ENCODE assay signal across 1 cellular context in genomic region chr6:109202409-109203264, GRCh38.
TF ChIP-seq lines count a peak whose summit lies in the region.

No MANE protein-coding gene starts in this region.

TF ChIP-seq in GM23338, 12 proteins besides CTCF, POLR2A, EP300 and RAD21 (continued from another document):
- TF ChIP-seq, protein P1, sequence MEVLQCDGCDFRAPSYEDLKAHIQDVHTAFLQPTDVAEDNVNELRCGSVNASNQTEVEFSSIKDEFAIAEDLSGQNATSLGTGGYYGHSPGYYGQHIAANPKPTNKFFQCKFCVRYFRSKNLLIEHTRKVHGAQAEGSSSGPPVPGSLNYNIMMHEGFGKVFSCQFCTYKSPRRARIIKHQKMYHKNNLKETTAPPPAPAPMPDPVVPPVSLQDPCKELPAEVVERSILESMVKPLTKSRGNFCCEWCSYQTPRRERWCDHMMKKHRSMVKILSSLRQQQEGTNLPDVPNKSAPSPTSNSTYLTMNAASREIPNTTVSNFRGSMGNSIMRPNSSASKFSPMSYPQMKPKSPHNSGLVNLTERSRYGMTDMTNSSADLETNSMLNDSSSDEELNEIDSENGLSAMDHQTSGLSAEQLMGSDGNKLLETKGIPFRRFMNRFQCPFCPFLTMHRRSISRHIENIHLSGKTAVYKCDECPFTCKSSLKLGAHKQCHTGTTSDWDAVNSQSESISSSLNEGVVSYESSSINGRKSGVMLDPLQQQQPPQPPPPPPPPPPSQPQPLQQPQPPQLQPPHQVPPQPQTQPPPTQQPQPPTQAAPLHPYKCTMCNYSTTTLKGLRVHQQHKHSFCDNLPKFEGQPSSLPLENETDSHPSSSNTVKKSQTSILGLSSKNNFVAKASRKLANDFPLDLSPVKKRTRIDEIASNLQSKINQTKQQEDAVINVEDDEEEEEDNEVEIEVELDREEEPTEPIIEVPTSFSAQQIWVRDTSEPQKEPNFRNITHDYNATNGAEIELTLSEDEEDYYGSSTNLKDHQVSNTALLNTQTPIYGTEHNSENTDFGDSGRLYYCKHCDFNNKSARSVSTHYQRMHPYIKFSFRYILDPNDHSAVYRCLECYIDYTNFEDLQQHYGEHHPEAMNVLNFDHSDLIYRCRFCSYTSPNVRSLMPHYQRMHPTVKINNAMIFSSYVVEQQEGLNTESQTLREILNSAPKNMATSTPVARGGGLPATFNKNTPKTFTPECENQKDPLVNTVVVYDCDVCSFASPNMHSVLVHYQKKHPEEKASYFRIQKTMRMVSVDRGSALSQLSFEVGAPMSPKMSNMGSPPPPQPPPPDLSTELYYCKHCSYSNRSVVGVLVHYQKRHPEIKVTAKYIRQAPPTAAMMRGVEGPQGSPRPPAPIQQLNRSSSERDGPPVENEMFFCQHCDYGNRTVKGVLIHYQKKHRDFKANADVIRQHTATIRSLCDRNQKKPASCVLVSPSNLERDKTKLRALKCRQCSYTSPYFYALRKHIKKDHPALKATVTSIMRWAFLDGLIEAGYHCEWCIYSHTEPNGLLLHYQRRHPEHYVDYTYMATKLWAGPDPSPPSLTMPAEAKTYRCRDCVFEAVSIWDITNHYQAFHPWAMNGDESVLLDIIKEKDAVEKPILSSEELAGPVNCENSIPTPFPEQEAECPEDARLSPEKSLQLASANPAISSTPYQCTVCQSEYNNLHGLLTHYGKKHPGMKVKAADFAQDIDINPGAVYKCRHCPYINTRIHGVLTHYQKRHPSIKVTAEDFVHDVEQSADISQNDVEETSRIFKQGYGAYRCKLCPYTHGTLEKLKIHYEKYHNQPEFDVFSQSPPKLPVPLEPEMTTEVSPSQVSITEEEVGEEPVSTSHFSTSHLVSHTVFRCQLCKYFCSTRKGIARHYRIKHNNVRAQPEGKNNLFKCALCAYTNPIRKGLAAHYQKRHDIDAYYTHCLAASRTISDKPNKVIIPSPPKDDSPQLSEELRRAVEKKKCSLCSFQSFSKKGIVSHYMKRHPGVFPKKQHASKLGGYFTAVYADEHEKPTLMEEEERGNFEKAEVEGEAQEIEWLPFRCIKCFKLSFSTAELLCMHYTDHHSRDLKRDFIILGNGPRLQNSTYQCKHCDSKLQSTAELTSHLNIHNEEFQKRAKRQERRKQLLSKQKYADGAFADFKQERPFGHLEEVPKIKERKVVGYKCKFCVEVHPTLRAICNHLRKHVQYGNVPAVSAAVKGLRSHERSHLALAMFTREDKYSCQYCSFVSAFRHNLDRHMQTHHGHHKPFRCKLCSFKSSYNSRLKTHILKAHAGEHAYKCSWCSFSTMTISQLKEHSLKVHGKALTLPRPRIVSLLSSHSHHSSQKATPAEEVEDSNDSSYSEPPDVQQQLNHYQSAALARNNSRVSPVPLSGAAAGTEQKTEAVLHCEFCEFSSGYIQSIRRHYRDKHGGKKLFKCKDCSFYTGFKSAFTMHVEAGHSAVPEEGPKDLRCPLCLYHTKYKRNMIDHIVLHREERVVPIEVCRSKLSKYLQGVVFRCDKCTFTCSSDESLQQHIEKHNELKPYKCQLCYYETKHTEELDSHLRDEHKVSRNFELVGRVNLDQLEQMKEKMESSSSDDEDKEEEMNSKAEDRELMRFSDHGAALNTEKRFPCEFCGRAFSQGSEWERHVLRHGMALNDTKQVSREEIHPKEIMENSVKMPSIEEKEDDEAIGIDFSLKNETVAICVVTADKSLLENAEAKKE (CRISPR knock-in tag; IDR thresholded peaks at IDR 0.05), result no peak
- TF ChIP-seq POLR2AphosphoS5 (IDR thresholded peaks at IDR 0.05; ENCODE audit: low read depth) (no peak), JUNB (IDR thresholded peaks at IDR 0.05; ENCODE audit: unreplicated experiment) (no peak), CREB1 (CRISPR knock-in tag; IDR thresholded peaks at IDR 0.05; ENCODE audit: low read depth) (no peak), NANOG (IDR thresholded peaks at IDR 0.05; ENCODE audit: borderline replicate concordance) (no peak), ZNF331 (CRISPR knock-in tag; IDR thresholded peaks at IDR 0.05; ENCODE audit: low read depth) (no peak), EZH2 (IDR thresholded peaks at IDR 0.05; ENCODE audit: low read depth, unreplicated experiment) (no peak), EZH2phosphoT487 (IDR thresholded peaks at IDR 0.05; ENCODE audit: unreplicated experiment) (no peak), STAT1 (IDR thresholded peaks at IDR 0.05; ENCODE audit: unreplicated experiment) (no peak)
- TF ChIP-seq, protein P2, sequence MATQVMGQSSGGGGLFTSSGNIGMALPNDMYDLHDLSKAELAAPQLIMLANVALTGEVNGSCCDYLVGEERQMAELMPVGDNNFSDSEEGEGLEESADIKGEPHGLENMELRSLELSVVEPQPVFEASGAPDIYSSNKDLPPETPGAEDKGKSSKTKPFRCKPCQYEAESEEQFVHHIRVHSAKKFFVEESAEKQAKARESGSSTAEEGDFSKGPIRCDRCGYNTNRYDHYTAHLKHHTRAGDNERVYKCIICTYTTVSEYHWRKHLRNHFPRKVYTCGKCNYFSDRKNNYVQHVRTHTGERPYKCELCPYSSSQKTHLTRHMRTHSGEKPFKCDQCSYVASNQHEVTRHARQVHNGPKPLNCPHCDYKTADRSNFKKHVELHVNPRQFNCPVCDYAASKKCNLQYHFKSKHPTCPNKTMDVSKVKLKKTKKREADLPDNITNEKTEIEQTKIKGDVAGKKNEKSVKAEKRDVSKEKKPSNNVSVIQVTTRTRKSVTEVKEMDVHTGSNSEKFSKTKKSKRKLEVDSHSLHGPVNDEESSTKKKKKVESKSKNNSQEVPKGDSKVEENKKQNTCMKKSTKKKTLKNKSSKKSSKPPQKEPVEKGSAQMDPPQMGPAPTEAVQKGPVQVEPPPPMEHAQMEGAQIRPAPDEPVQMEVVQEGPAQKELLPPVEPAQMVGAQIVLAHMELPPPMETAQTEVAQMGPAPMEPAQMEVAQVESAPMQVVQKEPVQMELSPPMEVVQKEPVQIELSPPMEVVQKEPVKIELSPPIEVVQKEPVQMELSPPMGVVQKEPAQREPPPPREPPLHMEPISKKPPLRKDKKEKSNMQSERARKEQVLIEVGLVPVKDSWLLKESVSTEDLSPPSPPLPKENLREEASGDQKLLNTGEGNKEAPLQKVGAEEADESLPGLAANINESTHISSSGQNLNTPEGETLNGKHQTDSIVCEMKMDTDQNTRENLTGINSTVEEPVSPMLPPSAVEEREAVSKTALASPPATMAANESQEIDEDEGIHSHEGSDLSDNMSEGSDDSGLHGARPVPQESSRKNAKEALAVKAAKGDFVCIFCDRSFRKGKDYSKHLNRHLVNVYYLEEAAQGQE (IDR thresholded peaks at IDR 0.05; ENCODE audit: unreplicated experiment), result no peak
TF ChIP-seq in GM23338: peak in this region for 0.
